22 cellular contexts compared by ENCODE assay signal in the genomic region with DNA sequence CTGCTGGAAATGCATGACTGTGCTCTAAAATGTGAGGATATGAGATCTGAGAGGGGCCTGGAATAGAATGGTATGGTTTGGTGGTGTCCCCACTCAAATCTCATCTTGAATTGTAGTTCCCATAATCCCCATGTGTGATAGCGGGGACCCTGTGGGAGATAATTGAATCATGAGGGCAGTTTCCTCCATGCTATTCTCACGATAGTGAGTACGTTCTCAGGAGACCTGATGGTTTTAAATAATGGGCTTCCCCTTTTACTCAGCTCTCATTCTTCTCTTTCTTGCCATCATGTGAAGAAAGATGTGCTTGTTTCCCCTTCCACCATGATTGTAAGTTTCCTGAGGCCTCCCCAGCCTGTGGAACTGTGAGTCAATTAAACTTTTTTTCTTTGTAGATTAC.
"Had no signal": no experiment of that assay in that cellular context is flagged by ENCODE, and none has a peak within 500 bp of the region (broad histone marks: within the 10 kb centered on the region; RNA-seq: fewer than 3 reads in every experiment).

No MANE protein-coding gene starts in this region.

- H3K9me3 ChIP-seq: MG63, SK-N-SH had no signal

- H3K4me2 ChIP-seq: SK-N-SH had no signal

- DNase-seq: Karpas-422, KBM-7, MG63, NCI-H1092, NCI-H1436, NCI-H1694, NCI-H187 treated with DMSO at 0.1 percent for 48 hours, NCI-H2029 treated with DMSO at 0.1 percent for 48 hours, NCI-H2171 treated with DMSO at 0.1 percent for 48 hours, NCI-H345, NCI-H446 treated with DMSO at 0.1 percent for 48 hours, NCI-H510A treated with DMSO at 0.1 percent for 48 hours, NCI-H526, NCI-H82, PC-3, SHP77, SK-N-SH, SW 1271, T-cell had no signal

- ATAC-seq: Panc1, PC-3, T-cell had no signal

- H3K27ac Mint-ChIP-seq: T-cell; T-helper 1 cell treated with Interleukin-12 subunit alpha and Interleukin-12 subunit beta and Interleukin-4 antibody, amounts not matched to agents 30 μg/mL and 1 μg/mL, for 36 hours had no signal

- H3K36me3 Mint-ChIP-seq: T-cell had no signal

- H3K4me3 Mint-ChIP-seq: T-cell; T-helper 1 cell treated with Interleukin-12 subunit alpha and Interleukin-12 subunit beta and Interleukin-4 antibody, amounts not matched to agents 30 μg/mL and 1 μg/mL, for 36 hours had no signal

- H3K4me1 Mint-ChIP-seq: T-cell had no signal

- H3K4me3 ChIP-seq: MG63 had no signal

- H3K9ac ChIP-seq: SK-N-SH had no signal

- H3K36me3 ChIP-seq: MG63 had no signal

- H3K27ac ChIP-seq: RWPE1 had no signal

- H3K27me3 Mint-ChIP-seq: T-cell had no signal
